8 cellular contexts compared by ENCODE assay signal in the genomic region with DNA sequence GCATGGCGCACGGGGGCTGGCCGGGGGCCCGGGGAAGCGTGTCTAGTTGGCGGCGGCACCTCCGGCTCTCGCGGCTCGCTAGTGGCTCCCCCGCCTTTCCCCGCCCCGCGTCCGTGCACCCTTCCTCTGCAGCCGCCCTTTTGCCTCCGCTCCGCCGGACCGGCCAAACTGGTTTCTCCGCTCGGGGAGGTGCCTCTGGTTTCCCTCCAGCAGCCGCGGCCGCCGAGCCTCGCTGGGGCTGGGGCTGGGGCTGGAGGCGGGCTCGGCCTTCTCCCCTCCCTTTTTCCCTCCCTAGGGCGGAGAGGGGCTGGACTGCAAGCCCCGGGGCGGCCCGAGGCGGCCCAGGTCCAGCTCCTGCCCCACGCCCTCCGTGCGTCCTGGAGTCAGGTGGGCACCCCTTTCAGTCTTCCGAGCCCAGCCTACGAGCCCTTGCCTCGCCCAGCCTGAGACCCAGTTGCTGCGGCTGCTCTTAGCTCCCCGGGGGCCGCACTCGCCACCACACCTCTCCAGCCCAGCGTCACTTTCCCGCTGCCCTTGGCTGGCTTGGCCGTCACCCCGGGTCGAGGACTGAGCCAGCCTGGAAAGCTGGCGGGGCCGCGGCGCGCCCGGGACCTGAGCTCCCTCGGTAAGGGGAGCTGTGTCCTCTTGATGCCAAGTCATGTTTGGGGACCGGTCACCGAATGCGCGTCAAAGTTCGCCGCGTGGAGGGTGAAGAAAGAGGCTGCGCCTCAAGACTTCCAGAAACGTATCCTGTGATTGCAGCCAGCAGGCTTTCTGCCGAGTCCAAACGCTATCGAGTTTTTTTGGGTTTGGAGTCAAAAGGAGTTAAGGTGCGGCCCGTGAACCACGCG. TPM values are rescaled to one million over a fixed set of nuclear protein-coding genes. Genes with fewer than 3 reads are reported as not detected.
A peak's percentile ranks its signal among the peaks of the same experiment; 100 is the strongest.
DNase-seq lines count a peak whose midpoint lies in the region; ATAC-seq, FAIRE-seq and TF ChIP-seq lines count a peak whose summit lies in the region.

A gene (minus strand): TSS at position 197 of the 851 bp plus-strand sequence. CDS start 71,508 bp downstream, outside the sequence.

- FAIRE-seq in H54 (lab: Jason Lieb, UNC) (no peak), kidney (lab: Jason Lieb, UNC) (no peak)

- H3K27me3 Mint-ChIP-seq in chondrocyte (ENCODE audit: low read depth): no peaks in the 10 kb centered on the region
- H3K27me3 Mint-ChIP-seq in stimulated activated memory B cell treated with anti-CD40 and anti-IgM and Interleukin-4, amounts not matched to agents 10 μg/mL and 1 μg/mL and 100 μg/mL, for 72 hours: peaks cover 42% of the 10 kb centered on the region

- peak; percentile 66 for ATAC-seq in stimulated activated memory B cell treated with anti-CD40 and anti-IgM and Interleukin-4, amounts not matched to agents 10 μg/mL and 1 μg/mL and 100 μg/mL, for 72 hours
- ATAC-seq in HG03378 (IDR thresholded peaks at IDR 0.05; ENCODE audit: unreplicated experiment): no peak

- no peak for TF ChIP-seq CTCF in chondrocyte (IDR thresholded peaks at IDR 0.05)
- TF ChIP-seq CTCF in kidney (IDR thresholded peaks at IDR 0.05; ENCODE audit: borderline replicate concordance, extremely low read depth, insufficient read depth): no peak

- H3K36me3 ChIP-seq in kidney (ENCODE audit: control insufficient read depth in 1 of 2, insufficient read depth in 2 of 2, low read length in 2 of 2): no peaks in the 10 kb centered on the region

- peak within 1 kb of the TSS; percentile 94 for H3K4me3 Mint-ChIP-seq in chondrocyte (ENCODE audit: unreplicated experiment)
- peak within 1 kb of the TSS; percentile 84 for H3K4me3 Mint-ChIP-seq in stimulated activated memory B cell treated with anti-CD40 and anti-IgM and Interleukin-4, amounts not matched to agents 10 μg/mL and 1 μg/mL and 100 μg/mL, for 72 hours

- H3K4me3 ChIP-seq in kidney (ENCODE audit: low read length in 2 of 2): peak within 1 kb of the TSS; percentile 79 to 82

- intact Hi-C loops in kidney (cut with DNase I): no loop called here

- H3K36me3 Mint-ChIP-seq in chondrocyte (ENCODE audit: low read depth): no peaks in the 10 kb centered on the region
- no peaks in the 10 kb centered on the region for H3K36me3 Mint-ChIP-seq in stimulated activated memory B cell treated with anti-CD40 and anti-IgM and Interleukin-4, amounts not matched to agents 10 μg/mL and 1 μg/mL and 100 μg/mL, for 72 hours

- peaks cover 58% of the 10 kb centered on the region for H3K4me1 Mint-ChIP-seq in chondrocyte (ENCODE audit: low read depth)
- H3K4me1 Mint-ChIP-seq in stimulated activated memory B cell treated with anti-CD40 and anti-IgM and Interleukin-4, amounts not matched to agents 10 μg/mL and 1 μg/mL and 100 μg/mL, for 72 hours: peaks cover 26% of the 10 kb centered on the region

- peak within 1 kb of the TSS; percentile 86 to 87 for H3K27ac ChIP-seq in kidney (ENCODE audit: low read depth in 2 of 2, low read length in 2 of 2)

- TF ChIP-seq POLR2A in H54 (IDR thresholded peaks at IDR 0.05; ENCODE audit: low read depth, low read length): peak; percentile 80

- H3K9me3 Mint-ChIP-seq in chondrocyte (ENCODE audit: low read depth): no peaks in the 10 kb centered on the region
- H3K9me3 Mint-ChIP-seq in stimulated activated memory B cell treated with anti-CD40 and anti-IgM and Interleukin-4, amounts not matched to agents 10 μg/mL and 1 μg/mL and 100 μg/mL, for 72 hours: no peaks in the 10 kb centered on the region

- peak within 1 kb of the TSS; percentile 93 for H3K27ac Mint-ChIP-seq in chondrocyte (ENCODE audit: unreplicated experiment)
- H3K27ac Mint-ChIP-seq in stimulated activated memory B cell treated with anti-CD40 and anti-IgM and Interleukin-4, amounts not matched to agents 10 μg/mL and 1 μg/mL and 100 μg/mL, for 72 hours: peak within 1 kb of the TSS; percentile 35

- peak; percentile 99 for DNase-seq in DMS53 treated with DMSO at 0.1 percent for 48 hours (lab: John Stamatoyannopoulos, UW; ENCODE audit: unreplicated experiment)
- no peak for DNase-seq in H54 (ENCODE audit: insufficient read length, low spot score)
- peak; percentile 58 for DNase-seq in NCI-H226
- peak; percentile 94 for DNase-seq in chondrocyte (ENCODE audit: low spot score)
- DNase-seq in kidney: peak; percentile 98
- no peak for DNase-seq in T-helper 9 cell

- H3K4me1 ChIP-seq in kidney (ENCODE audit: control insufficient read depth in 1 of 2, insufficient read depth in 1 of 2, low read depth in 1 of 2, low read length in 2 of 2): peaks cover 4 to 10% of the 10 kb centered on the region in 2 donors

- H3K9me3 ChIP-seq in kidney (ENCODE audit: control insufficient read depth in 1 of 2, low read length in 2 of 2): no peaks in the 10 kb centered on the region

- H3K9ac ChIP-seq in kidney (ENCODE audit: low read length in 2 of 2): peak within 1 kb of the TSS; percentile 49 to 73

RNA-seq across cellular contexts. Expression of the gene that starts here (rescaled TPM):
- total RNA-seq in chondrocyte (28.1 to 38.3 TPM (median 35.4 TPM) in 3 replicates), kidney (40.8 TPM)
- 5.2 TPM for polyA plus RNA-seq in kidney (ENCODE audit: insufficient read depth, low read depth, low replicate concordance)

Comparison
In these comparisons a context has a peak if more than half of its experiments do, and no peak if none do; other contexts are left out.
1. DNase-seq: peak in DMS53 treated with DMSO at 0.1 percent for 48 hours (single experiment), NCI-H226 (single experiment), chondrocyte (single experiment) and kidney (single experiment); none in H54 (single experiment) and T-helper 9 cell (single experiment).